Comparison of ENCODE assay signal across 18 cellular contexts in the genomic region with DNA sequence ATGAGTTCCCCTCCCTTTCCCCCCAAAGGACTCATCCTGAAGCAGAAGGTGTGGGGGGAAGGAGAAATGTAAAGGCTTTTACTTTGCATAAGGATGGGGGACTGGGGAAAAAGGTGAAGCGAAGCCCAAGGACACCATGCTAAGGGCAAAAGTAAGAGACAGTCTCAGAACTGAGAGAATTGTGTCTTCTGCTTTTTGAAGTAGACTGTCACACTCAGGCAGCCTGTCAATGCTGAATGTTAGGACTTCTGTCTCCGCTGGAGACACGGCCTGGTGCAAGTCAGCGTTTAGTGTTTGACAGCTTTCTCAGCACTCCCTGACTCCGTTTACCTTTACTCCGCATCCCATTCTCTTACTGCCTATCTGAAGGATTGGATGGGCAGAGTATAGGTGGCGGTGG. TPM values are rescaled to one million over a fixed set of nuclear protein-coding genes. Genes with fewer than 3 reads are reported as not detected.
DNase-seq lines count a peak whose midpoint lies in the region; ATAC-seq, FAIRE-seq and TF ChIP-seq lines count a peak whose summit lies in the region.
"Had no signal": no experiment of that assay in that cellular context is flagged by ENCODE, and none has a peak within 500 bp of the region (broad histone marks: within the 10 kb centered on the region; RNA-seq: fewer than 3 reads in every experiment).

No MANE protein-coding gene starts in this region.

- intact Hi-C loops in K562 (cut with micrococcal nuclease) = no loop called here

- H3K27me3 ChIP-seq in K562 (ENCODE audit: control insufficient read depth in 2 of 2, insufficient read depth in 2 of 2, low read length in 2 of 2) = no peaks in the 10 kb centered on the region
- H3K27me3 ChIP-seq: BE2C had no signal

- no peaks in the 10 kb centered on the region for H3K4me1 ChIP-seq in K562 (replicated peaks in 1 of 2; ENCODE audit: control insufficient read depth in 2 of 2, insufficient read depth in 2 of 2, low read length in 2 of 2)
- H3K4me1 ChIP-seq: A549, BE2C had no signal

- DNase-seq in GM12892 (ENCODE audit: insufficient read length) (no peak), K562 (ENCODE audit: extremely low read depth in 1 of 4, low spot score in 3 of 4) (no peak)
- DNase-seq in stimulated activated naive B cell treated with anti-CD40 and anti-IgM and Interleukin-4, amounts not matched to agents 10 μg/mL and 1 μg/mL and 100 μg/mL, for 72 hours = no peak
- DNase-seq in stimulated activated CD4-positive, alpha-beta T cell treated with anti-CD3 and anti-CD28 coated beads, Interleukin-4, amount 100 ng/mL, for 24 hours = no peak
- DNase-seq: BE2C; CD8-positive, alpha-beta T cell; COR-L47; DMS153; DND-41; GDM1; H7 had no signal

- H3K27me3 Mint-ChIP-seq in stimulated activated naive B cell treated with anti-CD40 and anti-IgM and Interleukin-4, amounts not matched to agents 10 μg/mL and 1 μg/mL and 100 μg/mL, for 72 hours = no peaks in the 10 kb centered on the region

- H3K27ac Mint-ChIP-seq in stimulated activated naive B cell treated with anti-CD40 and anti-IgM and Interleukin-4, amounts not matched to agents 10 μg/mL and 1 μg/mL and 100 μg/mL, for 72 hours = peak overlapping the region; percentile 20
- H3K27ac Mint-ChIP-seq: GM23338 had no signal

- TF ChIP-seq POLR2A in GM12892 (IDR thresholded peaks at IDR 0.05; ENCODE audit: low read depth, low read length) (peak; percentile 39), GM19193 (IDR thresholded peaks at IDR 0.05; ENCODE audit: extremely low read depth, insufficient read depth, insufficient read length) (peak; percentile 20), K562 (conservative IDR thresholded peaks at IDR 0.05) (no peak)

- 96% methylated on average over 5 of the region's 7 CpGs for WGBS in K562 (ENCODE audit: insufficient coverage, low coverage, missing lambda C conversion rate)

- H3K36me3 ChIP-seq in K562 (ENCODE audit: control insufficient read depth, insufficient read depth, low read length) = peaks cover 93% of the 10 kb centered on the region

- ATAC-seq in K562 = no peak
- no peak for ATAC-seq in stimulated activated naive B cell treated with anti-CD40 and anti-IgM and Interleukin-4, amounts not matched to agents 10 μg/mL and 1 μg/mL and 100 μg/mL, for 72 hours (replicated peaks)
- ATAC-seq in HG03108 (IDR thresholded peaks at IDR 0.05; ENCODE audit: unreplicated experiment) = no peak
- ATAC-seq: A549; CD8-positive, alpha-beta T cell; GM23338 had no signal

- TF ChIP-seq RAD21 in K562 (CRISPR knock-in tag; conservative IDR thresholded peaks at IDR 0.05 in 1 of 2, IDR thresholded peaks at IDR 0.05 in 1 of 2) = no peak

- no peak overlapping the region for H3K4me3 ChIP-seq in K562
- H3K4me3 ChIP-seq: A549, GM23338 had no signal

- H3K4me3 Mint-ChIP-seq in stimulated activated naive B cell treated with anti-CD40 and anti-IgM and Interleukin-4, amounts not matched to agents 10 μg/mL and 1 μg/mL and 100 μg/mL, for 72 hours = no peak overlapping the region
- H3K4me3 Mint-ChIP-seq: CD8-positive, alpha-beta T cell; GM23338 had no signal

- in situ Hi-C loops in K562 (cut with MboI) = no loop called here

- no peak overlapping the region for H2AFZ ChIP-seq in K562 (ENCODE audit: low read depth, low read length)
- H2AFZ ChIP-seq: GM23338 had no signal

- BruUV-seq in K562 (replicated peaks; lab: Mats Ljungman, UMichigan) = no TSS peak

- FAIRE-seq in GM12892 (lab: Jason Lieb, UNC) (no peak), K562 (lab: Jason Lieb, UNC) (no peak)
- FAIRE-seq: A549, D721Med, GM18507 had no signal

- POLR2A ChIA-PET in K562 (lab: Yijun Ruan, JAX) = interaction anchor here (1.5 kb wide), 1 partner anchor 9 kb away, joined by 6 read pairs; no protein-coding TSS in a partner anchor

- no peaks in the 10 kb centered on the region for H3K9me3 Mint-ChIP-seq in stimulated activated naive B cell treated with anti-CD40 and anti-IgM and Interleukin-4, amounts not matched to agents 10 μg/mL and 1 μg/mL and 100 μg/mL, for 72 hours
- H3K9me3 Mint-ChIP-seq: CD8-positive, alpha-beta T cell; GM23338 had no signal

- no peaks in the 10 kb centered on the region for H3K9me3 ChIP-seq in K562 (replicated peaks; ENCODE audit: control insufficient read depth, insufficient read depth, low read depth, low read length)
- H3K9me3 ChIP-seq: A549, BE2C had no signal

- H3K9ac ChIP-seq in K562 (ENCODE audit: insufficient read depth in 1 of 2, low read depth in 2 of 2, low read length in 2 of 2) = no peak overlapping the region

- no peaks in the 10 kb centered on the region for H3K79me2 ChIP-seq in K562 (ENCODE audit: control insufficient read depth, insufficient read depth, low read length)

- CTCF ChIA-PET in K562 (lab: Yijun Ruan, JAX; ENCODE audit: low intra/inter-chr PET ratio) = no interaction called here

- no peak overlapping the region for H3K27ac ChIP-seq in K562 (ENCODE audit: extremely low read depth, low read depth, low read length)
- H3K27ac ChIP-seq: A549, C4-2B had no signal

- no peaks in the 10 kb centered on the region for H3K4me1 Mint-ChIP-seq in stimulated activated naive B cell treated with anti-CD40 and anti-IgM and Interleukin-4, amounts not matched to agents 10 μg/mL and 1 μg/mL and 100 μg/mL, for 72 hours
- H3K4me1 Mint-ChIP-seq: GM23338 had no signal

- H3K4me2 ChIP-seq in K562 (ENCODE audit: insufficient read depth, low read length) = no peak overlapping the region
- H3K4me2 ChIP-seq: A549, GM23338 had no signal

- no peaks in the 10 kb centered on the region for H3K9me1 ChIP-seq in K562 (ENCODE audit: control insufficient read depth, insufficient read depth, low read length)

- peaks cover 31 to 50% of the 10 kb centered on the region in 2 donors for H3K36me3 Mint-ChIP-seq in stimulated activated naive B cell treated with anti-CD40 and anti-IgM and Interleukin-4, amounts not matched to agents 10 μg/mL and 1 μg/mL and 100 μg/mL, for 72 hours

- TF ChIP-seq CTCF in K562 (IDR thresholded peaks at IDR 0.05 in 2 of 3, conservative IDR thresholded peaks at IDR 0.05 in 1 of 3; ENCODE audit: insufficient read depth in 2 of 3, low read depth in 1 of 3, low read length in 3 of 3) = no peak

- H4K20me1 ChIP-seq in K562 (replicated peaks; ENCODE audit: control insufficient read depth, insufficient read depth, low read length) = no peaks in the 10 kb centered on the region

- no peak for TF ChIP-seq EP300 in K562 (IDR thresholded peaks at IDR 0.05; ENCODE audit: low read length)

TF ChIP-seq in K562, 482 proteins besides CTCF, POLR2A, EP300 and RAD21:
- TF ChIP-seq TAF1 (IDR thresholded peaks at IDR 0.05; ENCODE audit: control insufficient read depth, extremely low read depth, insufficient read depth, low read length, severe bottlenecking) (no peak), SUPT5H (IDR thresholded peaks at IDR 0.05) (peak; percentile 37; the same call in 1 of the 2 replicates)

RNA-seq across cellular contexts. Expression of a gene that starts 13.8 kb away (rescaled TPM):
- 81.3 TPM for polyA plus RNA-seq in GM12892 (2012; ENCODE audit: missing spikeins)
- total RNA-seq in K562 (2011; cell fraction: chromatin; rRNA removed; ENCODE audit: low replicate concordance) = 479 and 783 TPM in 2 replicates
- total RNA-seq in K562 (2011; cell fraction: nucleolus; rRNA removed) = 241 and 243 TPM in 2 replicates
- total RNA-seq in K562 (2011; cell fraction: nucleoplasm; rRNA removed) = 327 and 405 TPM in 2 replicates
- total RNA-seq in K562 (2014; rRNA removed) (61.3 and 108 TPM in 2 replicates), K562 (2014; rRNA removed; fragmentation: Illumina TruSeq; extraction: Trizol) (92.5 and 100.0 TPM in 2 replicates), K562 (2015; rRNA removed; fragmentation: Illumina TruSeq; extraction: Trizol) (87.9 and 90.2 TPM in 2 replicates), K562 (2021) (58.4 and 61.3 TPM in 2 replicates)
- polyA plus RNA-seq in K562 (2011; rRNA removed) (153 and 187 TPM in 2 replicates), K562 (2014; fragmentation: Illumina TruSeq; extraction: Trizol) (75.7 and 86.1 TPM in 2 replicates), K562 (2014; fragmentation: Nextera tagmentation; extraction: Ambion mirVana) (10 to 100 TPM; 24.5 to 53.3 TPM), K562 (2014; rRNA removed) (81.6 and 87.8 TPM in 2 replicates)
- polyA plus RNA-seq in K562 (2011; cell fraction: cytosol; rRNA removed) = 82.3 and 85.3 TPM in 2 replicates
- polyA plus RNA-seq in K562 (2011; cell fraction: nucleus; rRNA removed) = 629 and 658 TPM in 2 replicates
- 52.0 and 57.7 TPM in 2 replicates for polyA plus RNA-seq in K562 (2012)
- 392 and 565 TPM in 2 replicates for polyA minus RNA-seq in K562 (2011; rRNA and poly(A)+ RNA removed)
- 56.4 and 70.4 TPM in 2 replicates for polyA minus RNA-seq in K562 (2011; cell fraction: cytosol; rRNA and poly(A)+ RNA removed)
- polyA minus RNA-seq in K562 (2011; cell fraction: nucleus; rRNA and poly(A)+ RNA removed) = 131 and 213 TPM in 2 replicates

RNA-seq across cellular contexts. Expression of a gene that starts 52.6 kb away (rescaled TPM):
- polyA plus RNA-seq in GM12892 (2012; ENCODE audit: missing spikeins) = 0.42 TPM
- 6.4 and 18.2 TPM in 2 replicates for total RNA-seq in K562 (2011; cell fraction: chromatin; rRNA removed; ENCODE audit: low replicate concordance)
- total RNA-seq in K562 (2011; cell fraction: nucleolus; rRNA removed) = 15.1 and 18.5 TPM in 2 replicates
- total RNA-seq in K562 (2011; cell fraction: nucleoplasm; rRNA removed) = 8.9 and 11.7 TPM in 2 replicates
- total RNA-seq in K562 (2014; rRNA removed) (2.0 and 2.3 TPM in 2 replicates), K562 (2014; rRNA removed; fragmentation: Illumina TruSeq; extraction: Trizol) (0.54 and 0.58 TPM in 2 replicates), K562 (2015; rRNA removed; fragmentation: Illumina TruSeq; extraction: Trizol) (0.45 and 0.76 TPM in 2 replicates), K562 (2021) (2.6 and 3.0 TPM in 2 replicates)
- polyA plus RNA-seq in K562 (2011; rRNA removed) (2.6 and 3.8 TPM in 2 replicates), K562 (2014; fragmentation: Illumina TruSeq; extraction: Trizol) (1.5 and 1.7 TPM in 2 replicates), K562 (2014; fragmentation: Nextera tagmentation; extraction: Ambion mirVana) (not detected), K562 (2014; rRNA removed) (1.2 and 2.7 TPM in 2 replicates)
- polyA plus RNA-seq in K562 (2011; cell fraction: cytosol; rRNA removed) = 3.4 and 4.9 TPM in 2 replicates
- 11.8 and 13.0 TPM in 2 replicates for polyA plus RNA-seq in K562 (2011; cell fraction: nucleus; rRNA removed)
- 1.2 and 2.0 TPM in 2 replicates for polyA plus RNA-seq in K562 (2012)
- polyA minus RNA-seq in K562 (2011; rRNA and poly(A)+ RNA removed) = 2.7 and 4.2 TPM in 2 replicates
- polyA minus RNA-seq in K562 (2011; cell fraction: cytosol; rRNA and poly(A)+ RNA removed) = 7.0 and 15.3 TPM in 2 replicates
- 6.1 and 8.2 TPM in 2 replicates for polyA minus RNA-seq in K562 (2011; cell fraction: nucleus; rRNA and poly(A)+ RNA removed)
